2 cellular contexts compared by ENCODE assay signal in genomic region chr17:44978807-44979206, GRCh38.
TF ChIP-seq lines count a peak whose summit lies in the region.

No MANE protein-coding gene starts in this region.

TF ChIP-seq in A549, 52 proteins besides CTCF, POLR2A, EP300 and RAD21:
- no peak for TF ChIP-seq SMC3 (IDR thresholded peaks at IDR 0.05)
- TF ChIP-seq NPAS2 (CRISPR knock-in tag; IDR thresholded peaks at IDR 0.05; ENCODE audit: borderline replicate concordance) = no peak
- TF ChIP-seq BCL3 (IDR thresholded peaks at IDR 0.05) = no peak
- TF ChIP-seq ZSCAN20 (CRISPR knock-in tag; IDR thresholded peaks at IDR 0.05) = no peak
- no peak for TF ChIP-seq FOSB (CRISPR knock-in tag; IDR thresholded peaks at IDR 0.05)
- TF ChIP-seq PHF8 (IDR thresholded peaks at IDR 0.05; ENCODE audit: borderline replicate concordance, low read depth) = no peak
- TF ChIP-seq TP53 (CRISPR knock-in tag; IDR thresholded peaks at IDR 0.05) = no peak
- no peak for TF ChIP-seq JUNB (IDR thresholded peaks at IDR 0.05)
- TF ChIP-seq ZFP36 (IDR thresholded peaks at IDR 0.05; ENCODE audit: borderline replicate concordance, partially characterized antibody) = no peak
- TF ChIP-seq BHLHE40 (IDR thresholded peaks at IDR 0.05; ENCODE audit: low read depth, low read length) = no peak
- TF ChIP-seq POLR2AphosphoS2 (conservative IDR thresholded peaks at IDR 0.05; ENCODE audit: low read length) = no peak
- no peak for TF ChIP-seq MAFK (IDR thresholded peaks at IDR 0.05; ENCODE audit: partially characterized antibody)
- no peak for TF ChIP-seq ESRRA (IDR thresholded peaks at IDR 0.05; ENCODE audit: borderline replicate concordance, low read length)
- TF ChIP-seq MAX (IDR thresholded peaks at IDR 0.05) = no peak
- no peak for TF ChIP-seq RNF2 (IDR thresholded peaks at IDR 0.05; ENCODE audit: borderline replicate concordance, low read depth)
- TF ChIP-seq CHD4 (IDR thresholded peaks at IDR 0.05; ENCODE audit: borderline replicate concordance) = no peak
- no peak for TF ChIP-seq PBX3 (IDR thresholded peaks at IDR 0.05)
- no peak for TF ChIP-seq RARB (CRISPR knock-in tag; IDR thresholded peaks at IDR 0.05)
- TF ChIP-seq JUN (IDR thresholded peaks at IDR 0.05) = no peak
TF ChIP-seq in A549: peak in this region for 0.

TF ChIP-seq in IMR-90, 13 proteins besides CTCF, POLR2A, EP300 and RAD21:
- TF ChIP-seq MAZ (IDR thresholded peaks at IDR 0.05; ENCODE audit: borderline replicate concordance, low read depth, low read length) = no peak
- TF ChIP-seq CHD1 (IDR thresholded peaks at IDR 0.05; ENCODE audit: low read depth, low read length) = no peak
- TF ChIP-seq CEBPB (IDR thresholded peaks at IDR 0.05; ENCODE audit: low read depth, low read length) = no peak
- TF ChIP-seq, protein P1, sequence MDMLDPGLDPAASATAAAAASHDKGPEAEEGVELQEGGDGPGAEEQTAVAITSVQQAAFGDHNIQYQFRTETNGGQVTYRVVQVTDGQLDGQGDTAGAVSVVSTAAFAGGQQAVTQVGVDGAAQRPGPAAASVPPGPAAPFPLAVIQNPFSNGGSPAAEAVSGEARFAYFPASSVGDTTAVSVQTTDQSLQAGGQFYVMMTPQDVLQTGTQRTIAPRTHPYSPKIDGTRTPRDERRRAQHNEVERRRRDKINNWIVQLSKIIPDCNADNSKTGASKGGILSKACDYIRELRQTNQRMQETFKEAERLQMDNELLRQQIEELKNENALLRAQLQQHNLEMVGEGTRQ (IDR thresholded peaks at IDR 0.05; ENCODE audit: low read depth, low read length) = no peak
- no peak for TF ChIP-seq MAFK (IDR thresholded peaks at IDR 0.05; ENCODE audit: low read depth, low read length)
- TF ChIP-seq RFX5 (IDR thresholded peaks at IDR 0.05; ENCODE audit: low read depth, low read length) = no peak
- no peak for TF ChIP-seq RCOR1 (IDR thresholded peaks at IDR 0.05; ENCODE audit: insufficient replicate concordance, low read length)
- TF ChIP-seq ELK1 (IDR thresholded peaks at IDR 0.05; ENCODE audit: borderline replicate concordance, low read depth, low read length) = no peak
- no peak for TF ChIP-seq NFE2L2 (IDR thresholded peaks at IDR 0.05; ENCODE audit: low read depth, low read length)
